Comparison of ENCODE assay signal across 8 cellular contexts in the genomic region with DNA sequence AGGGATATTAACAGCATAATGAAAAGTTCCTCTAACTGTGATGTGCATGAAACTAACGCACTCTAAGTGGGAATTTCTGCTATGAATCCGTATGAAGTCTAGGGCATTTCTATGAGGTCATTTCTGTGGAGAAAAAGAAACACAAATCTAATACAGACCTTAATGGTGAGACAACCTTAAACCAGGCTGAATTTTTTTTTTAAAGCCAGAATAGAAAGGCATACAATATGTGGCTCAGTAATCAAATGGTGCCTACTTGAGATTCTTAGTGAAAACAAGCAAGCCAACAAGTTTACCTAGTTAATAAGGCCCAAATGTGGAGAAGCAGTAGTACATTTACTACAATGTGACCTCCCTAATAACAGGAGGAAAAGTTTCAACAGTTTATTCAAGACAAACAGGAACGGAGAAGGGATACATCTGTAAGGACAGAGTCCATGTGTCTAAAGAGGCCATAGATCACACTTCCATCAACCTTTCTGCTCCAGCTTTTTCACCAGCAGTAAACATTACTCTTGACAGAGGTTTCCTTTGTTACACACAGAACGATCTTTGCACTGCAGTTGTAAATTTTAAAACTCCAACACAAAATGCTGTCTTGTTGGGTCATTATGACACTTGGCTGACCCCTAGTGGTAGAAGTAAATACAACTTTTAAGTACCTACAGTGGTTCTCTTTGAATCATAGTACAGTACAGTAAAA. TPM values are rescaled to one million over a fixed set of nuclear protein-coding genes. Genes with fewer than 3 reads are reported as not detected.
A peak's percentile ranks its signal among the peaks of the same experiment; 100 is the strongest.
DNase-seq lines count a peak whose midpoint lies in the region; ATAC-seq, FAIRE-seq and TF ChIP-seq lines count a peak whose summit lies in the region.

No MANE protein-coding gene starts in this region.

- H3K9me3 ChIP-seq in small intestine (ENCODE audit: control insufficient read depth, low read depth), result no peaks in the 10 kb centered on the region

- WGBS in small intestine, 3 donors, result 26 to 40% (median 39%) methylated on average over 4 of the region's 4 CpGs

- in situ Hi-C loops in brain microvascular endothelial cell (cut with HindIII; ENCODE audit: low pct_ligation_motif_present, low sequenced_read_pairs), result no loop called here

- H3K36me3 ChIP-seq in brain microvascular endothelial cell (replicated peaks) (no peaks in the 10 kb centered on the region), small intestine (ENCODE audit: control insufficient read depth in 2 of 2, insufficient read depth in 2 of 2, low read length in 2 of 2) (peaks cover 0 to under 1% of the 10 kb centered on the region in 2 donors)

- no peaks in the 10 kb centered on the region for H3K27me3 ChIP-seq in brain microvascular endothelial cell (replicated peaks)
- no peaks in the 10 kb centered on the region for H3K27me3 ChIP-seq in small intestine (ENCODE audit: control insufficient read depth in 2 of 2, insufficient read depth in 2 of 2, low read length in 2 of 2)

- TF ChIP-seq CTCF in GM20000 (IDR thresholded peaks at IDR 0.05; ENCODE audit: extremely low read depth, missing control alignments), result peak; percentile 44
- peak; percentile 55 for TF ChIP-seq CTCF in brain microvascular endothelial cell (IDR thresholded peaks at IDR 0.05; ENCODE audit: low read depth, low read length, missing control alignments)

- DNase-seq in ELR (ENCODE audit: low read depth) (peak; percentile 83), GM20000 (ENCODE audit: low spot score) (peak; percentile 41), NCI-H526 treated with DMSO at 0.1 percent for 48 hours (lab: John Stamatoyannopoulos, UW) (peak; percentile 68), brain microvascular endothelial cell (peak; percentile 40), iPS-NIHi11 (ENCODE audit: low spot score) (peak; percentile 51), small intestine (peak; percentile 97), GOT3 (lab: John Stamatoyannopoulos, UW) (no peak)

- no peak overlapping the region for H3K4me3 ChIP-seq in brain microvascular endothelial cell (ENCODE audit: low read depth, low read length)
- no peak overlapping the region for H3K4me3 ChIP-seq in small intestine (ENCODE audit: low read depth in 1 of 2, low read length in 2 of 2)

- no peak overlapping the region for H3K27ac ChIP-seq in brain microvascular endothelial cell
- peak overlapping the region in 1 of 2 donors; percentile 48 for H3K27ac ChIP-seq in small intestine (ENCODE audit: low read depth in 1 of 2, low read length in 1 of 2)

- peak; percentile 82 for ATAC-seq in HG03469 (IDR thresholded peaks at IDR 0.05; ENCODE audit: unreplicated experiment)

- peaks cover 0 to 2% of the 10 kb centered on the region in 2 donors for H3K4me1 ChIP-seq in small intestine (ENCODE audit: control insufficient read depth in 2 of 2, insufficient read depth in 1 of 2, low read depth in 1 of 2, low read length in 1 of 2)

- FAIRE-seq in small intestine (lab: Jason Lieb, UNC), result peak; percentile 97

RNA-seq across cellular contexts. Expression of gene CARNMT1, which starts 26.2 kb away (rescaled TPM):
- polyA plus RNA-seq in small intestine, result 10 to 100 TPM in 1 of 3 donors, 1 to 10 TPM in 2; 6.8 to 10.3 (median 9.9) TPM

RNA-seq across cellular contexts. Expression of gene C9orf40, which starts 49.2 kb away (rescaled TPM):
- polyA plus RNA-seq in small intestine, result 10 to 100 TPM in 2 of 3 donors, 1 to 10 TPM in 1; 9.5 to 11.9 (median 11.0) TPM
